Comparison of ENCODE assay signal across 1 cellular context in the genomic region with DNA sequence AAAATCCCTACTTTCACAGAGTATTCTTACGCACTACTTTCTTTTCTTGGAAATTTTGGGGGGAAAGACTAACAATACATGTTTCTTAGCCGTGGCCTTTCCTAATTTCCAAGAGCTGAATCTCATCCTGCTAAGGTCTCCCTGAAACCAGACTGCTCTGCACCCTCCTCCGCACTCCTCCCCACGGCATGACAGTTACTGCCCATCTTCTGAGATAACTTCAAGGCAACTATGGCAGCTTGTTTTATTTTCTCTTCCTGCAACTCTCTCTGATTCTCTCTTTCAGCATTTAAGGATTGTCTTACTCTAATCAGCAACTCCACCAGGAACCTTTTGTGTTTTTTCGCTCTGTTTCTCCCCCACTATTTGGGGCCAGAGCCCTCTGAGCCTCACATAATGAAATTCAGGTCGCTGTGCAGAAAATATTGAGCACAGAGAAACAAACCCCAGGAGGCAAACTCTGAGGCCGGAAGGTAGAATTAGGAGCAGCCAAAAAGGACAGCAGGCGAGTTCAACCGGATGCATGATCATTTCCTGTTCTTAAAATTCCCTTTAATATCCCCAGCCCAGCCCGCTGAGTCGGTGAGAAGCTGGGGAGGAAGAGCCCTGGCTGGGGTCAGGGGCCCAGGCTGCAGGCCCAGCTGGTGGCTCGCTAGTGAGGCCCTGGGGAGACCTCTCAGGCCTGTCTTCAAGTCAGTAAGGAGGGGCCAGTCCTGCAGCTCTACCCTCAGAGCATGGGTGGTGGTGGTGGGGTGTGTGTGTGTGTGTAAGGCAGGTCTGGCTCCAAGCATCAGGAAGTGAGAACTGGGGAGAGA.
TF ChIP-seq lines count a peak whose summit lies in the region.

No MANE protein-coding gene starts in this region.

TF ChIP-seq in IMR-90, 13 proteins besides CTCF, POLR2A, EP300 and RAD21 (continued from another document):
- TF ChIP-seq, protein P1, sequence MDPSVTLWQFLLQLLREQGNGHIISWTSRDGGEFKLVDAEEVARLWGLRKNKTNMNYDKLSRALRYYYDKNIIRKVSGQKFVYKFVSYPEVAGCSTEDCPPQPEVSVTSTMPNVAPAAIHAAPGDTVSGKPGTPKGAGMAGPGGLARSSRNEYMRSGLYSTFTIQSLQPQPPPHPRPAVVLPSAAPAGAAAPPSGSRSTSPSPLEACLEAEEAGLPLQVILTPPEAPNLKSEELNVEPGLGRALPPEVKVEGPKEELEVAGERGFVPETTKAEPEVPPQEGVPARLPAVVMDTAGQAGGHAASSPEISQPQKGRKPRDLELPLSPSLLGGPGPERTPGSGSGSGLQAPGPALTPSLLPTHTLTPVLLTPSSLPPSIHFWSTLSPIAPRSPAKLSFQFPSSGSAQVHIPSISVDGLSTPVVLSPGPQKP (IDR thresholded peaks at IDR 0.05; ENCODE audit: borderline replicate concordance, low read depth, low read length): no peak
- no peak for TF ChIP-seq CHD1 (IDR thresholded peaks at IDR 0.05; ENCODE audit: low read depth, low read length)
- no peak for TF ChIP-seq NFE2L2 (IDR thresholded peaks at IDR 0.05; ENCODE audit: low read depth, low read length)
- no peak for TF ChIP-seq FOS (IDR thresholded peaks at IDR 0.05; ENCODE audit: low read depth, low read length)
- no peak for TF ChIP-seq SMC3 (IDR thresholded peaks at IDR 0.05; ENCODE audit: low read depth, low read length)
- TF ChIP-seq, protein P2, sequence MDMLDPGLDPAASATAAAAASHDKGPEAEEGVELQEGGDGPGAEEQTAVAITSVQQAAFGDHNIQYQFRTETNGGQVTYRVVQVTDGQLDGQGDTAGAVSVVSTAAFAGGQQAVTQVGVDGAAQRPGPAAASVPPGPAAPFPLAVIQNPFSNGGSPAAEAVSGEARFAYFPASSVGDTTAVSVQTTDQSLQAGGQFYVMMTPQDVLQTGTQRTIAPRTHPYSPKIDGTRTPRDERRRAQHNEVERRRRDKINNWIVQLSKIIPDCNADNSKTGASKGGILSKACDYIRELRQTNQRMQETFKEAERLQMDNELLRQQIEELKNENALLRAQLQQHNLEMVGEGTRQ (IDR thresholded peaks at IDR 0.05; ENCODE audit: low read depth, low read length): no peak
